Comparison of ENCODE assay signal across 8 cellular contexts in genomic region chr17:81566461-81567126, GRCh38. TPM values are rescaled to one million over a fixed set of nuclear protein-coding genes. Genes with fewer than 3 reads are reported as not detected.
DNase-seq lines count a peak whose midpoint lies in the region; ATAC-seq and TF ChIP-seq lines count a peak whose summit lies in the region.

No MANE protein-coding gene starts in this region.

- DNase-seq in A673 (ENCODE audit: low spot score) (peak; percentile 95), RPMI7951 (ENCODE audit: low read depth) (peak; percentile 90), fibroblast of peridontal ligament (ENCODE audit: extremely low read depth) (peak; percentile 95), posterior vena cava (ENCODE audit: low spot score) (peak; percentile 90)

- ATAC-seq in HG03025 (IDR thresholded peaks at IDR 0.05; ENCODE audit: low FRiP score, unreplicated experiment) (no peak), HG02571 (IDR thresholded peaks at IDR 0.05; ENCODE audit: unreplicated experiment) (no peak), HG03196 (IDR thresholded peaks at IDR 0.05; ENCODE audit: unreplicated experiment) (no peak)

- intact Hi-C loops in A673 (cut with micrococcal nuclease; ENCODE audit: unreplicated experiment): no loop called here
- intact Hi-C loops in posterior vena cava (cut with DNase I): no loop called here

- H3K9me3 ChIP-seq in A673 (ENCODE audit: low read depth, low read length, poor library complexity, severe bottlenecking) (no peaks in the 10 kb centered on the region), HUES48 (ENCODE audit: control insufficient read depth, insufficient read depth, low read length) (no peaks in the 10 kb centered on the region)

- no peak overlapping the region for H3K9ac ChIP-seq in HUES48 (ENCODE audit: low read depth, low read length)

- H3K36me3 ChIP-seq in A673 (ENCODE audit: insufficient read depth, low read length, poor library complexity, severe bottlenecking): peaks cover 84% of the 10 kb centered on the region
- H3K36me3 ChIP-seq in HUES48 (ENCODE audit: control insufficient read depth, insufficient read depth, low read length): peaks cover 95% of the 10 kb centered on the region

- CTCF ChIA-PET in A673 (lab: Charles Lee): interaction anchor here (0.5 to 1.3 kb wide), 2 partner anchors 14 to 87 kb away, joined by 3 read pairs; partner anchors contain the start of gene FAAP100

- TF ChIP-seq CTCF in A673 (conservative IDR thresholded peaks at IDR 0.05; ENCODE audit: low read depth, low read length): no peak

- H3K4me1 ChIP-seq in A673 (ENCODE audit: insufficient read depth, low read length, poor library complexity, severe bottlenecking) (peaks cover 33% of the 10 kb centered on the region), HUES48 (ENCODE audit: control insufficient read depth, insufficient read depth, low read length) (no peaks in the 10 kb centered on the region)

- BruUV-seq in A673 (replicated peaks; lab: Mats Ljungman, UMichigan): no TSS peak

- POLR2A ChIA-PET in A673 (lab: Charles Lee; ENCODE audit: low non-redundant PET): interaction anchor here (0.6 kb wide), 1 partner anchor 58 kb away, joined by 7 read pairs; no protein-coding TSS in a partner anchor

- H3K27ac ChIP-seq in A673 (ENCODE audit: low read depth, low read length, poor library complexity, severe bottlenecking) (peak overlapping the region; percentile 81), HUES48 (ENCODE audit: low read depth, low read length) (peak overlapping the region; percentile 55)

- H3K27me3 ChIP-seq in A673 (replicated peaks; ENCODE audit: insufficient read depth, low read depth, low read length, poor library complexity) (no peaks in the 10 kb centered on the region), HUES48 (ENCODE audit: control insufficient read depth, insufficient read depth, low read length) (no peaks in the 10 kb centered on the region)

- H3K4me3 ChIP-seq in A673 (ENCODE audit: low read depth, low read length, poor library complexity, severe bottlenecking) (peak overlapping the region; percentile 15), HUES48 (ENCODE audit: low read depth, low read length) (no peak overlapping the region)

RNA-seq across cellular contexts. Expression of gene FAAP100, which starts 14.4 kb away (rescaled TPM):
- total RNA-seq in A673 (2021) (49.4 and 49.5 TPM in 2 replicates), posterior vena cava (10 to 100 TPM; 18.9 TPM)
- 8.2 and 13.0 TPM in 2 replicates for total RNA-seq in RPMI7951 (2014; rRNA removed; shearing (Covaris generic))

RNA-seq across cellular contexts. Expression of gene FSCN2, which starts 38.4 kb away (rescaled TPM):
- total RNA-seq in A673 (2021): 0.26 and 0.31 TPM in 2 replicates
- not detected in 2 replicates for total RNA-seq in RPMI7951 (2014; rRNA removed; shearing (Covaris generic))
- total RNA-seq in posterior vena cava: 1 to 10 TPM; 1.6 to 2.0 TPM

RNA-seq across cellular contexts. Expression of gene ACTG1, which starts 54.0 kb away (rescaled TPM):
- total RNA-seq in A673 (2021) (2,855 and 3,247 TPM in 2 replicates), posterior vena cava (1,000 to 10,000 TPM; 1,410 to 1,809 TPM)
- 1,818 and 2,136 TPM in 2 replicates for total RNA-seq in RPMI7951 (2014; rRNA removed; shearing (Covaris generic))
